Comparison of ENCODE assay signal across 31 cellular contexts in the genomic region with DNA sequence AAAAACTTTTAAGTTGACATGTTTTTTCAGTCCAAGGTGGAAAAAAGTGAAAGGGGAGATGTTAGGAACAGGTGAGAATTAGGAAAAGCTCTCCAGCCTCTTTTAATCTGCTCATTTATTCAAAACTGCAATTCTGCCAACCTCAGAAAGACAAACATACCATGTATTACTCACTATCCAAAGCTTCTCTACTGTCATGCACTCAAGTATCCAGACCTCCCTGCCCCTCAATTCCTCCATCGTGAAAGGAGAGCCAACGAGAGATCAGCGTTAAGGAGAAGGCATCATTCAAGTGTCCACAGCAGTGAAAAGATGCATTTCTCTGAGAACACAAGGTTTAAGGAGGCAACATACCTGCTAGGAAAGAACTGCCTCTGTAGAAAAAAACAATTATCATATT. TPM values are rescaled to one million over a fixed set of nuclear protein-coding genes. Genes with fewer than 3 reads are reported as not detected.
DNase-seq lines count a peak whose midpoint lies in the region; ATAC-seq and TF ChIP-seq lines count a peak whose summit lies in the region.
"Had no signal": no experiment of that assay in that cellular context is flagged by ENCODE, and none has a peak within 500 bp of the region (broad histone marks: within the 10 kb centered on the region; RNA-seq: fewer than 3 reads in every experiment).

No MANE protein-coding gene starts in this region.

- H3K27me3 ChIP-seq in left lung, result no peaks in the 10 kb centered on the region
- H3K27me3 ChIP-seq: transverse colon had no signal

- H3K9me3 ChIP-seq in left lung, result no peaks in the 10 kb centered on the region
- H3K9me3 ChIP-seq: left ventricle myocardium inferior, transverse colon had no signal

- no peaks in the 10 kb centered on the region for H3K36me3 ChIP-seq in left lung
- H3K36me3 ChIP-seq: left ventricle myocardium inferior, transverse colon had no signal

- no peak overlapping the region for H3K27ac ChIP-seq in left lung
- H3K27ac ChIP-seq: HL-60, KMS-11, left ventricle myocardium inferior, transverse colon had no signal

- H3K27me3 Mint-ChIP-seq in HFFc6 (ENCODE audit: insufficient read depth), result no peaks in the 10 kb centered on the region
- H3K27me3 Mint-ChIP-seq: activated CD4-positive, alpha-beta T cell treated with anti-CD3 and anti-CD28 coated beads, Interleukin-2, amount 10 ng/mL, durations not matched to agents 24 days and 14 days; CD4-positive, CD25-positive, alpha-beta regulatory T cell; central memory CD8-positive, alpha-beta T cell; naive B cell; progenitor cell of endocrine pancreas had no signal

- peak overlapping the region; percentile 54 for H3K27ac Mint-ChIP-seq in HFFc6
- H3K27ac Mint-ChIP-seq: activated CD4-positive, alpha-beta T cell treated with anti-CD3 and anti-CD28 coated beads, Interleukin-2, amount 10 ng/mL, durations not matched to agents 24 days and 14 days; activated naive CD4-positive, alpha-beta T cell treated with anti-CD3 and anti-CD28 coated beads, Interleukin-2, amount 50 U/mL, for 72 hours; CD4-positive, CD25-positive, alpha-beta regulatory T cell; naive B cell; progenitor cell of endocrine pancreas; stimulated activated effector memory CD8-positive, alpha-beta T cell treated with anti-CD3 and anti-CD28 coated beads, Interleukin-12 subunit alpha, Interleukin-12 subunit beta, amount 100 ng/mL, for 72 hours; WTC11 had no signal

- ATAC-seq in GM21786 (IDR thresholded peaks at IDR 0.05; ENCODE audit: unreplicated experiment), result no peak
- ATAC-seq in GM21723 (IDR thresholded peaks at IDR 0.05; ENCODE audit: unreplicated experiment), result no peak
- no peak for ATAC-seq in left lung
- ATAC-seq: activated naive CD4-positive, alpha-beta T cell treated with anti-CD3 and anti-CD28 coated beads, Interleukin-2, amount 50 U/mL, for 72 hours; sciatic nerve; stimulated activated effector memory CD8-positive, alpha-beta T cell treated with anti-CD3 and anti-CD28 coated beads, Interleukin-12 subunit alpha, Interleukin-12 subunit beta, amount 100 ng/mL, for 72 hours; WTC11 had no signal

- in situ Hi-C loops in astrocyte of the spinal cord (cut with HindIII; ENCODE audit: low sequenced_read_pairs), result no loop called here

- no peaks in the 10 kb centered on the region for H3K9me3 Mint-ChIP-seq in HFFc6
- H3K9me3 Mint-ChIP-seq: activated CD4-positive, alpha-beta T cell treated with anti-CD3 and anti-CD28 coated beads, Interleukin-2, amount 10 ng/mL, durations not matched to agents 24 days and 14 days; activated naive CD4-positive, alpha-beta T cell treated with anti-CD3 and anti-CD28 coated beads, Interleukin-2, amount 50 U/mL, for 72 hours; central memory CD8-positive, alpha-beta T cell; naive B cell; stimulated activated effector memory CD8-positive, alpha-beta T cell treated with anti-CD3 and anti-CD28 coated beads, Interleukin-12 subunit alpha, Interleukin-12 subunit beta, amount 100 ng/mL, for 72 hours had no signal

- no peak for TF ChIP-seq CTCF in HFFc6 (IDR thresholded peaks at IDR 0.05)
- no peak for TF ChIP-seq CTCF in astrocyte of the spinal cord (IDR thresholded peaks at IDR 0.05; ENCODE audit: low read depth, low read length)
- TF ChIP-seq CTCF in left lung (IDR thresholded peaks at IDR 0.05), result no peak

- H3K36me3 Mint-ChIP-seq in HFFc6 (ENCODE audit: low read depth), result no peaks in the 10 kb centered on the region
- H3K36me3 Mint-ChIP-seq: activated naive CD4-positive, alpha-beta T cell treated with anti-CD3 and anti-CD28 coated beads, Interleukin-2, amount 50 U/mL, for 72 hours; CD4-positive, CD25-positive, alpha-beta regulatory T cell; naive B cell; stimulated activated effector memory CD8-positive, alpha-beta T cell treated with anti-CD3 and anti-CD28 coated beads, Interleukin-12 subunit alpha, Interleukin-12 subunit beta, amount 100 ng/mL, for 72 hours; WTC11 had no signal

- no peaks in the 10 kb centered on the region for H3K4me1 ChIP-seq in left lung
- H3K4me1 ChIP-seq: left ventricle myocardium inferior, transverse colon had no signal

- no peak overlapping the region for H3K4me3 ChIP-seq in astrocyte of the spinal cord (ENCODE audit: low read depth, low read length)
- no peak overlapping the region for H3K4me3 ChIP-seq in left lung
- H3K4me3 ChIP-seq: left ventricle myocardium inferior, transverse colon had no signal

- peak; percentile 11 for DNase-seq in HFFc6
- DNase-seq in astrocyte of the spinal cord (ENCODE audit: low read depth, low spot score), result peak; percentile 54
- DNase-seq in hepatic stellate cell (ENCODE audit: low spot score), result peak; percentile 26
- DNase-seq in dermis blood vessel endothelial cell, result no peak
- DNase-seq in left lung, result no peak
- DNase-seq: activated CD4-positive, alpha-beta T cell treated with anti-CD3 and anti-CD28 coated beads, Interleukin-2, amount 10 ng/mL, durations not matched to agents 24 days and 14 days; activated effector memory CD4-positive, alpha-beta T cell treated with Interleukin-2 at 50 U/mL for 16 hours; activated T-cell treated with anti-CD3 and anti-CD28 coated beads, Interleukin-2, amount 50 U/mL, for 1 hour; aorta; CD4-positive, CD25-positive, alpha-beta regulatory T cell; H7; left ventricle myocardium inferior; mesendoderm; naive B cell; NCI-H1417; NCI-H2029 treated with DMSO at 0.1 percent for 48 hours; NCI-H524 treated with DMSO at 0.1 percent for 48 hours; OCI-M1; stimulated activated CD4-positive, alpha-beta T cell treated with anti-CD3 and anti-CD28 coated beads, Interleukin-4, amount 100 ng/mL, for 4 hours; T-helper 1 cell; transverse colon had no signal

- peaks cover 64% of the 10 kb centered on the region for H3K4me1 Mint-ChIP-seq in HFFc6 (ENCODE audit: low read depth)
- H3K4me1 Mint-ChIP-seq: naive B cell had no signal

- intact Hi-C loops in left lung (cut with DNase I), result no loop called here

- H3K4me3 Mint-ChIP-seq in HFFc6, result no peak overlapping the region
- H3K4me3 Mint-ChIP-seq: activated CD4-positive, alpha-beta T cell treated with anti-CD3 and anti-CD28 coated beads, Interleukin-2, amount 10 ng/mL, durations not matched to agents 24 days and 14 days; CD4-positive, CD25-positive, alpha-beta regulatory T cell; central memory CD8-positive, alpha-beta T cell; naive B cell; stimulated activated effector memory CD8-positive, alpha-beta T cell treated with anti-CD3 and anti-CD28 coated beads, Interleukin-12 subunit alpha, Interleukin-12 subunit beta, amount 100 ng/mL, for 72 hours; WTC11 had no signal

RNA-seq across cellular contexts. Expression of gene DIAPH3, which starts 24.5 kb away (rescaled TPM):
- total RNA-seq in HFFc6 (2021; fragmentation: NEBNext Ultra II Directional; extraction: Animal tissue kit (Norgen Biotek cat#: 25700)), result 10 to 100 TPM; 18.4 to 38.5 (median 37.5) TPM
- total RNA-seq in dermis blood vessel endothelial cell, result 8.7 and 16.2 TPM in 2 replicates
- 10 to 100 TPM in 1 of 2 donors, 1 to 10 TPM in 1; 3.3 to 10.1 TPM for total RNA-seq in left lung

Comparison
In these comparisons a context has a peak if more than half of its experiments do, and no peak if none do; other contexts are left out.
1. DNase-seq: peak in HFFc6 (single experiment), astrocyte of the spinal cord (single experiment) and hepatic stellate cell (single experiment); none in dermis blood vessel endothelial cell (single experiment) and left lung (0 of 2).